ENCODE assay signal across 29 cellular contexts in the genomic region with DNA sequence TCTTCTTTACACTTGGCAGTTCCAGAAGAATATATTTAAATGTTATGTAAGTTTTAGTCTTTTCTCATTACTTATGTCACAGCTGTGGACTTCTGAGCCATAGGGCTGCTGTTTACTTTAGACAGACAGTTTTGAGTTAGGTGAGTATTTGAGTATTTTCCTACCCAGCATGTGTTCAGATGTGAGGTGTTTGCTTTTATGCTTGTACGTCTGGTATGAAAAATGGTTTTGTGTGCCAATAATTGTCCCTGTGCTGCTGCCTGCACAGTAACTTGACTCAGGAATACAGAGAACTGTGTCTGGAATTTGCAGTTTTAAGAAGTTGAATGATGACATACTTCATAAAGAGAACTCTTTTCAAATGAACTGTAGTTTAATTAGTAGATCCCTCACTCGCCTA. TPM values are rescaled to one million over a fixed set of nuclear protein-coding genes. Genes with fewer than 3 reads are reported as not detected.
DNase-seq lines count a peak whose midpoint lies in the region; ATAC-seq and TF ChIP-seq lines count a peak whose summit lies in the region.
"Had no signal": no experiment of that assay in that cellular context is flagged by ENCODE, and none has a peak within 500 bp of the region (broad histone marks: within the 10 kb centered on the region; RNA-seq: fewer than 3 reads in every experiment).

No MANE protein-coding gene starts in this region.

- H3K36me3 ChIP-seq in ovary (no peaks in the 10 kb centered on the region), MG63 (no peaks in the 10 kb centered on the region)
- H3K36me3 ChIP-seq: BLaER1 treated with 17β-estradiol and CSF1 and Interleukin-3, amounts not matched to agents 10 nM and 100 nM; thoracic aorta had no signal

- H3K4me3 ChIP-seq in ovary: no peak overlapping the region
- H3K4me3 ChIP-seq in MG63: no peak overlapping the region
- H3K4me3 ChIP-seq: BLaER1 treated with 17β-estradiol and CSF1 and Interleukin-3, amounts not matched to agents 10 nM and 100 nM; thoracic aorta had no signal

- peaks cover 7% of the 10 kb centered on the region; the same call in 1 of the 2 replicates for H3K9me3 Mint-ChIP-seq in WTC11
- H3K9me3 Mint-ChIP-seq: activated B cell treated with CpG ODN at 0.5 μM for 24 hours; activated naive CD4-positive, alpha-beta T cell treated with anti-CD3 and anti-CD28 coated beads, Interleukin-2, amount 50 U/mL, for 24 hours; memory B cell; stimulated activated memory B cell treated with anti-CD40 and anti-IgM and Interleukin-4, amounts not matched to agents 10 μg/mL and 1 μg/mL and 100 μg/mL, for 72 hours had no signal

- peak overlapping the region; percentile 24; the same call in 1 of the 2 replicates for H3K27ac Mint-ChIP-seq in WTC11
- H3K27ac Mint-ChIP-seq: activated B cell treated with CpG ODN at 0.5 μM for 24 hours; activated naive CD4-positive, alpha-beta T cell treated with anti-CD3 and anti-CD28 coated beads, Interleukin-2, amount 50 U/mL, for 24 hours; memory B cell; naive B cell; stimulated activated memory B cell treated with anti-CD40 and anti-IgM and Interleukin-4, amounts not matched to agents 10 μg/mL and 1 μg/mL and 100 μg/mL, for 72 hours had no signal

- peaks cover 63% of the 10 kb centered on the region for H3K4me1 Mint-ChIP-seq in WTC11
- H3K4me1 Mint-ChIP-seq: activated naive CD4-positive, alpha-beta T cell treated with anti-CD3 and anti-CD28 coated beads, Interleukin-2, amount 50 U/mL, for 24 hours; memory B cell; stimulated activated memory B cell treated with anti-CD40 and anti-IgM and Interleukin-4, amounts not matched to agents 10 μg/mL and 1 μg/mL and 100 μg/mL, for 72 hours had no signal

- H3K27ac ChIP-seq in ovary: no peak overlapping the region
- H3K27ac ChIP-seq: BLaER1 treated with 17β-estradiol and CSF1 and Interleukin-3, amounts not matched to agents 10 nM and 100 nM; epithelial cell of prostate; HL-60; thoracic aorta had no signal

- intact Hi-C loops in ovary (cut with DNase I): no loop called here

- no peaks in the 10 kb centered on the region for H3K27me3 ChIP-seq in ovary
- H3K27me3 ChIP-seq in MG63: peaks cover 28% of the 10 kb centered on the region

- TF ChIP-seq CTCF in WTC11 (IDR thresholded peaks at IDR 0.05) (no peak), ovary (IDR thresholded peaks at IDR 0.05) (no peak)

- POLR2A ChIA-PET in WTC11 (lab: Charles Lee): no interaction called here

- ATAC-seq in WTC11 (no peak), GM18505 (IDR thresholded peaks at IDR 0.05; ENCODE audit: unreplicated experiment) (no peak)
- ATAC-seq: left cardiac atrium; stimulated activated memory B cell treated with anti-CD40 and anti-IgM and Interleukin-4, amounts not matched to agents 10 μg/mL and 1 μg/mL and 100 μg/mL, for 72 hours had no signal

- CTCF ChIA-PET in WTC11 (lab: Charles Lee): interaction anchor here (0.9 to 1.8 kb wide), 3 partner anchors 14 to 711 kb away, joined by 3 to 6 read pairs (median 3); no protein-coding TSS in a partner anchor

- in situ Hi-C loops in G401 (cut with HindIII; ENCODE audit: low sequenced_read_pairs): no loop called here

- DNase-seq in DMS53 (lab: John Stamatoyannopoulos, UW) (peak; percentile 51), NCI-H2081 (lab: John Stamatoyannopoulos, UW) (peak; percentile 20 to 80), WTC11 (ENCODE audit: low spot score) (no peak), midbrain (lab: John Stamatoyannopoulos, UW) (peak; percentile 26), G401 (ENCODE audit: low spot score) (no peak), ovary (no peak), MG63 (no peak)
- DNase-seq: activated B cell treated with CpG ODN at 0.5 μM for 24 hours; activated CD4-positive, alpha-beta T cell treated with anti-CD3 and anti-CD28 coated beads, Interleukin-2, amount 50 U/mL, for 4 hours; central memory CD4-positive, alpha-beta T cell; HCEC 1CT; Kasumi-1; left cardiac atrium; naive B cell; NCI-H1048; NCI-H2107; NCI-H526; occipital lobe; retina; stimulated activated CD4-positive, alpha-beta T cell treated with anti-CD3 and anti-CD28 coated beads, Interleukin-4, amount 100 ng/mL, for 1 hour; T-helper 9 cell had no signal

- no peaks in the 10 kb centered on the region for H3K27me3 Mint-ChIP-seq in WTC11 (ENCODE audit: low read depth)
- H3K27me3 Mint-ChIP-seq: activated naive CD4-positive, alpha-beta T cell treated with anti-CD3 and anti-CD28 coated beads, Interleukin-2, amount 50 U/mL, for 24 hours had no signal

- H3K36me3 Mint-ChIP-seq in WTC11: peaks cover 10% of the 10 kb centered on the region
- H3K36me3 Mint-ChIP-seq: activated naive CD4-positive, alpha-beta T cell treated with anti-CD3 and anti-CD28 coated beads, Interleukin-2, amount 50 U/mL, for 24 hours; memory B cell; naive B cell; stimulated activated memory B cell treated with anti-CD40 and anti-IgM and Interleukin-4, amounts not matched to agents 10 μg/mL and 1 μg/mL and 100 μg/mL, for 72 hours had no signal

- H3K4me3 Mint-ChIP-seq in WTC11: no peak overlapping the region
- H3K4me3 Mint-ChIP-seq: activated B cell treated with CpG ODN at 0.5 μM for 24 hours; activated naive CD4-positive, alpha-beta T cell treated with anti-CD3 and anti-CD28 coated beads, Interleukin-2, amount 50 U/mL, for 24 hours; memory B cell; naive B cell; stimulated activated memory B cell treated with anti-CD40 and anti-IgM and Interleukin-4, amounts not matched to agents 10 μg/mL and 1 μg/mL and 100 μg/mL, for 72 hours had no signal

- TF ChIP-seq EP300 in ovary (IDR thresholded peaks at IDR 0.05): no peak

- H3K4me1 ChIP-seq in ovary (ENCODE audit: insufficient read depth): no peaks in the 10 kb centered on the region

- no peaks in the 10 kb centered on the region for H3K9me3 ChIP-seq in ovary
- no peaks in the 10 kb centered on the region for H3K9me3 ChIP-seq in MG63
- H3K9me3 ChIP-seq: thoracic aorta had no signal

- 44 to 57% (median 56%) methylated on average over 2 of the region's 2 CpGs for WGBS in ovary, 3 donors

- TF ChIP-seq POLR2A in ovary (IDR thresholded peaks at IDR 0.05) (no peak), GM18505 (IDR thresholded peaks at IDR 0.05; ENCODE audit: borderline replicate concordance, extremely low read depth, insufficient read depth, insufficient read length) (no peak)

TF ChIP-seq in WTC11, 78 proteins besides CTCF, POLR2A, EP300 and RAD21:
- TF ChIP-seq ZNF121 (CRISPR knock-in tag; IDR thresholded peaks at IDR 0.05): no peak
- TF ChIP-seq ELF4 (CRISPR knock-in tag; IDR thresholded peaks at IDR 0.05; ENCODE audit: low read depth): no peak
- TF ChIP-seq, protein P1, sequence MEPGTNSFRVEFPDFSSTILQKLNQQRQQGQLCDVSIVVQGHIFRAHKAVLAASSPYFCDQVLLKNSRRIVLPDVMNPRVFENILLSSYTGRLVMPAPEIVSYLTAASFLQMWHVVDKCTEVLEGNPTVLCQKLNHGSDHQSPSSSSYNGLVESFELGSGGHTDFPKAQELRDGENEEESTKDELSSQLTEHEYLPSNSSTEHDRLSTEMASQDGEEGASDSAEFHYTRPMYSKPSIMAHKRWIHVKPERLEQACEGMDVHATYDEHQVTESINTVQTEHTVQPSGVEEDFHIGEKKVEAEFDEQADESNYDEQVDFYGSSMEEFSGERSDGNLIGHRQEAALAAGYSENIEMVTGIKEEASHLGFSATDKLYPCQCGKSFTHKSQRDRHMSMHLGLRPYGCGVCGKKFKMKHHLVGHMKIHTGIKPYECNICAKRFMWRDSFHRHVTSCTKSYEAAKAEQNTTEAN (CRISPR knock-in tag; IDR thresholded peaks at IDR 0.05): no peak

RNA-seq across cellular contexts. Expression of gene MEGF10, which starts 20.8 kb away (rescaled TPM):
- total RNA-seq in WTC11 (2021): 17.9 to 24.5 TPM (median 20.8 TPM) in 3 replicates
- 0.03 TPM in 1 of 2 replicates, not detected in the other for total RNA-seq in G401 (2014; rRNA removed; shearing (Covaris generic))
- total RNA-seq in ovary: under 1 TPM in 6 of 7 donors, not detected in 1; 0.48 to 0.64 (median 0.51) TPM
- polyA plus RNA-seq in ovary: 1 to 10 TPM in 1 of 2 donors, under 1 TPM in 1; 0.10 to 1.2 TPM
- not detected in 2 replicates for total RNA-seq in MG63 (2014; rRNA removed; shearing (Covaris generic); ENCODE audit: low replicate concordance)
- total RNA-seq: activated B cell treated with CpG ODN at 0.5 μM for 24 hours had no signal

Comparison
In these comparisons a context has a peak if more than half of its experiments do, and no peak if none do; other contexts are left out.
1. DNase-seq: peak in DMS53 (single experiment), NCI-H2081 (2 of 2) and midbrain (single experiment); none in WTC11 (single experiment), G401 (single experiment), ovary (0 of 5) and MG63 (single experiment).
2. RNA of gene MEGF10, which starts 20.8 kb away (total RNA-seq): 17.9 to 24.5 TPM in WTC11; 0.48 to 0.64 TPM in ovary, 0.03 TPM in G401 and not detected in MG63; every median in the first group is over 10 times any median in the second.